In the genomic region with DNA sequence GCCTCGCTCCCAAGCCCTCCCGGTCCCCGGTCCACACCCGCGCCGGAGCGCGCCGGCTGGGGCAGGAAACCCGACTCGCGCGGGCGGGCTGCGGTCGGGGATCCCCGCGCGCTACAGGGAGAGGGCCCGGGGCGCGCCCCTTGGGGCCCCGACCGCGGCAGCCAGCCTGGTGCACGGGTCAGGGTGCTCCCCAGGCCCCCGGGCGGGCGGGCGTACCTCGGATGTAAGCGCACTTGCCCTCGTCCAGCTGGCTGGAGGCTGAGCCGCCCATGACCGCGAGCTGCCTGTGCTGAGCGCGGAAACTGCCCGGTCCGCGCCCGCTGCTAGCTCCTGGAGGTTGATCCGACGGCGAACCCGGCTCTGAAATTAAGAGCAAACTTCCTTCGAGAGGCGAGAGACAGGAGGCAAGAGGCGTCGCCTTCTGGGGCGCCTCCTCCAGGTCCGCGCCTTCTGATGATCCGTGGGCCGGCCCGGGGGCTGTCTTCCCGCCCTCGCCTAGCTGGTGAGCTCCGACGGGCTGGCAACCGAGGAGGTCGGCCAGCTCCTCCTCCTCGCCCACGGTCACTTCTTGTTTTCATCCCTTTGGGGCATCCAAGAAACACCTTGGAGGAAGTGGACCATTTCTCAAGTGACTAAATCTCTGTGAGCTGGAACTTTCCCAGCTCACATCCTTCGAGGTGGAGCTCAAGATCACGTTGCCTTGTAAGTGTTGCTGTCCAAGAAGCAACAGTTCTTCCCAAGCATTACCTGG, we compare ENCODE assay signal across 1 cellular context.
TF ChIP-seq lines count a peak whose summit lies in the region.

A gene with protein sequence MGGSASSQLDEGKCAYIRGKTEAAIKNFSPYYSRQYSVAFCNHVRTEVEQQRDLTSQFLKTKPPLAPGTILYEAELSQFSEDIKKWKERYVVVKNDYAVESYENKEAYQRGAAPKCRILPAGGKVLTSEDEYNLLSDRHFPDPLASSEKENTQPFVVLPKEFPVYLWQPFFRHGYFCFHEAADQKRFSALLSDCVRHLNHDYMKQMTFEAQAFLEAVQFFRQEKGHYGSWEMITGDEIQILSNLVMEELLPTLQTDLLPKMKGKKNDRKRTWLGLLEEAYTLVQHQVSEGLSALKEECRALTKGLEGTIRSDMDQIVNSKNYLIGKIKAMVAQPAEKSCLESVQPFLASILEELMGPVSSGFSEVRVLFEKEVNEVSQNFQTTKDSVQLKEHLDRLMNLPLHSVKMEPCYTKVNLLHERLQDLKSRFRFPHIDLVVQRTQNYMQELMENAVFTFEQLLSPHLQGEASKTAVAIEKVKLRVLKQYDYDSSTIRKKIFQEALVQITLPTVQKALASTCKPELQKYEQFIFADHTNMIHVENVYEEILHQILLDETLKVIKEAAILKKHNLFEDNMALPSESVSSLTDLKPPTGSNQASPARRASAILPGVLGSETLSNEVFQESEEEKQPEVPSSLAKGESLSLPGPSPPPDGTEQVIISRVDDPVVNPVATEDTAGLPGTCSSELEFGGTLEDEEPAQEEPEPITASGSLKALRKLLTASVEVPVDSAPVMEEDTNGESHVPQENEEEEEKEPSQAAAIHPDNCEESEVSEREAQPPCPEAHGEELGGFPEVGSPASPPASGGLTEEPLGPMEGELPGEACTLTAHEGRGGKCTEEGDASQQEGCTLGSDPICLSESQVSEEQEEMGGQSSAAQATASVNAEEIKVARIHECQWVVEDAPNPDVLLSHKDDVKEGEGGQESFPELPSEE (minus strand): TSS at position 423 of the 751 bp plus-strand sequence. CDS start 152 bp downstream, at position 271.

TF ChIP-seq in K562, 482 proteins besides CTCF, POLR2A, EP300 and RAD21 (continued from another document and continues in another):
- TF ChIP-seq, protein P1, sequence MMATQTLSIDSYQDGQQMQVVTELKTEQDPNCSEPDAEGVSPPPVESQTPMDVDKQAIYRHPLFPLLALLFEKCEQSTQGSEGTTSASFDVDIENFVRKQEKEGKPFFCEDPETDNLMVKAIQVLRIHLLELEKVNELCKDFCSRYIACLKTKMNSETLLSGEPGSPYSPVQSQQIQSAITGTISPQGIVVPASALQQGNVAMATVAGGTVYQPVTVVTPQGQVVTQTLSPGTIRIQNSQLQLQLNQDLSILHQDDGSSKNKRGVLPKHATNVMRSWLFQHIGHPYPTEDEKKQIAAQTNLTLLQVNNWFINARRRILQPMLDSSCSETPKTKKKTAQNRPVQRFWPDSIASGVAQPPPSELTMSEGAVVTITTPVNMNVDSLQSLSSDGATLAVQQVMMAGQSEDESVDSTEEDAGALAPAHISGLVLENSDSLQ (IDR thresholded peaks at IDR 0.05) = no peak
- TF ChIP-seq RBFOX2 (IDR thresholded peaks at IDR 0.05; ENCODE audit: low read depth, low read length) = peak; percentile 100
- TF ChIP-seq POLR2AphosphoS2 (IDR thresholded peaks at IDR 0.05; ENCODE audit: low read length) = no peak
- TF ChIP-seq, protein P2, sequence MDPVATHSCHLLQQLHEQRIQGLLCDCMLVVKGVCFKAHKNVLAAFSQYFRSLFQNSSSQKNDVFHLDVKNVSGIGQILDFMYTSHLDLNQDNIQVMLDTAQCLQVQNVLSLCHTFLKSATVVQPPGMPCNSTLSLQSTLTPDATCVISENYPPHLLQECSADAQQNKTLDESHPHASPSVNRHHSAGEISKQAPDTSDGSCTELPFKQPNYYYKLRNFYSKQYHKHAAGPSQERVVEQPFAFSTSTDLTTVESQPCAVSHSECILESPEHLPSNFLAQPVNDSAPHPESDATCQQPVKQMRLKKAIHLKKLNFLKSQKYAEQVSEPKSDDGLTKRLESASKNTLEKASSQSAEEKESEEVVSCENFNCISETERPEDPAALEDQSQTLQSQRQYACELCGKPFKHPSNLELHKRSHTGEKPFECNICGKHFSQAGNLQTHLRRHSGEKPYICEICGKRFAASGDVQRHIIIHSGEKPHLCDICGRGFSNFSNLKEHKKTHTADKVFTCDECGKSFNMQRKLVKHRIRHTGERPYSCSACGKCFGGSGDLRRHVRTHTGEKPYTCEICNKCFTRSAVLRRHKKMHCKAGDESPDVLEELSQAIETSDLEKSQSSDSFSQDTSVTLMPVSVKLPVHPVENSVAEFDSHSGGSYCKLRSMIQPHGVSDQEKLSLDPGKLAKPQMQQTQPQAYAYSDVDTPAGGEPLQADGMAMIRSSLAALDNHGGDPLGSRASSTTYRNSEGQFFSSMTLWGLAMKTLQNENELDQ (CRISPR knock-in tag; IDR thresholded peaks at IDR 0.05; ENCODE audit: borderline replicate concordance) = no peak
- TF ChIP-seq MEIS2 (IDR thresholded peaks at IDR 0.05; ENCODE audit: partially characterized antibody) = no peak
- no peak for TF ChIP-seq SOX6 (IDR thresholded peaks at IDR 0.05)
- TF ChIP-seq ZNF699 (CRISPR knock-in tag; IDR thresholded peaks at IDR 0.05; ENCODE audit: insufficient replicate concordance) = no peak
- no peak for TF ChIP-seq HNRNPH1 (optimal IDR thresholded peaks at IDR 0.05; ENCODE audit: low read depth, low read length)
- peak; percentile 80; the same call in 1 of the 2 replicates for TF ChIP-seq NBN (IDR thresholded peaks at IDR 0.05; ENCODE audit: low read depth)
- TF ChIP-seq NONO (IDR thresholded peaks at IDR 0.05; ENCODE audit: low read depth in 2 of 2, low read length in 1 of 2) = peak; percentile 63 to 91; a peak in 3 of 4 replicates
- TF ChIP-seq, protein P3, sequence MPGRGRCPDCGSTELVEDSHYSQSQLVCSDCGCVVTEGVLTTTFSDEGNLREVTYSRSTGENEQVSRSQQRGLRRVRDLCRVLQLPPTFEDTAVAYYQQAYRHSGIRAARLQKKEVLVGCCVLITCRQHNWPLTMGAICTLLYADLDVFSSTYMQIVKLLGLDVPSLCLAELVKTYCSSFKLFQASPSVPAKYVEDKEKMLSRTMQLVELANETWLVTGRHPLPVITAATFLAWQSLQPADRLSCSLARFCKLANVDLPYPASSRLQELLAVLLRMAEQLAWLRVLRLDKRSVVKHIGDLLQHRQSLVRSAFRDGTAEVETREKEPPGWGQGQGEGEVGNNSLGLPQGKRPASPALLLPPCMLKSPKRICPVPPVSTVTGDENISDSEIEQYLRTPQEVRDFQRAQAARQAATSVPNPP (IDR thresholded peaks at IDR 0.05; ENCODE audit: borderline replicate concordance, insufficient read depth, insufficient read length) = no peak
- no peak for TF ChIP-seq ZNF75A (CRISPR knock-in tag; IDR thresholded peaks at IDR 0.05)
- TF ChIP-seq FOXK1 (CRISPR knock-in tag; IDR thresholded peaks at IDR 0.05; ENCODE audit: borderline replicate concordance) = no peak
- TF ChIP-seq, protein P4, sequence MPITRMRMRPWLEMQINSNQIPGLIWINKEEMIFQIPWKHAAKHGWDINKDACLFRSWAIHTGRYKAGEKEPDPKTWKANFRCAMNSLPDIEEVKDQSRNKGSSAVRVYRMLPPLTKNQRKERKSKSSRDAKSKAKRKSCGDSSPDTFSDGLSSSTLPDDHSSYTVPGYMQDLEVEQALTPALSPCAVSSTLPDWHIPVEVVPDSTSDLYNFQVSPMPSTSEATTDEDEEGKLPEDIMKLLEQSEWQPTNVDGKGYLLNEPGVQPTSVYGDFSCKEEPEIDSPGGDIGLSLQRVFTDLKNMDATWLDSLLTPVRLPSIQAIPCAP (CRISPR knock-in tag; IDR thresholded peaks at IDR 0.05; ENCODE audit: borderline replicate concordance) = no peak
- TF ChIP-seq POLR3A (IDR thresholded peaks at IDR 0.05; ENCODE audit: borderline replicate concordance, extremely low read depth, insufficient read depth, insufficient read length) = no peak
- no peak for TF ChIP-seq RHOXF2B (CRISPR knock-in tag; conservative IDR thresholded peaks at IDR 0.05)
- TF ChIP-seq, protein P5, sequence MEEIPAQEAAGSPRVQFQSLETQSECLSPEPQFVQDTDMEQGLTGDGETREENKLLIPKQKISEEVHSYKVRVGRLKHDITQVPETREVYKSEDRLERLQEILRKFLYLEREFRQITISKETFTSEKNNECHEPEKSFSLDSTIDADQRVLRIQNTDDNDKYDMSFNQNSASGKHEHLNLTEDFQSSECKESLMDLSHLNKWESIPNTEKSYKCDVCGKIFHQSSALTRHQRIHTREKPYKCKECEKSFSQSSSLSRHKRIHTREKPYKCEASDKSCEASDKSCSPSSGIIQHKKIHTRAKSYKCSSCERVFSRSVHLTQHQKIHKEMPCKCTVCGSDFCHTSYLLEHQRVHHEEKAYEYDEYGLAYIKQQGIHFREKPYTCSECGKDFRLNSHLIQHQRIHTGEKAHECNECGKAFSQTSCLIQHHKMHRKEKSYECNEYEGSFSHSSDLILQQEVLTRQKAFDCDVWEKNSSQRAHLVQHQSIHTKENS (CRISPR knock-in tag; IDR thresholded peaks at IDR 0.05) = no peak
- TF ChIP-seq EHMT2 (IDR thresholded peaks at IDR 0.05) = no peak
- no peak for TF ChIP-seq ZNF717 (CRISPR knock-in tag; IDR thresholded peaks at IDR 0.05)
- TF ChIP-seq NR2F6 (CRISPR knock-in tag; IDR thresholded peaks at IDR 0.05) = no peak
- TF ChIP-seq SAFB2 (IDR thresholded peaks at IDR 0.05; ENCODE audit: borderline replicate concordance, low read depth, low read length, severe bottlenecking) = no peak
- TF ChIP-seq SNRNP70 (optimal IDR thresholded peaks at IDR 0.05; ENCODE audit: low read depth, low read length) = no peak
- TF ChIP-seq PHF20 (IDR thresholded peaks at IDR 0.05; ENCODE audit: partially characterized antibody) = peak; percentile 24
- TF ChIP-seq TCF3 (CRISPR knock-in tag; IDR thresholded peaks at IDR 0.05) = no peak; the same call in 1 of the 2 replicates
- no peak for TF ChIP-seq XRCC4 (IDR thresholded peaks at IDR 0.05; ENCODE audit: extremely low read depth, insufficient read depth, insufficient read length)
- no peak for TF ChIP-seq STAT5B (CRISPR knock-in tag; IDR thresholded peaks at IDR 0.05)
- peak; percentile 96; the same call in 1 of the 2 replicates for TF ChIP-seq SRSF3 (IDR thresholded peaks at IDR 0.05; ENCODE audit: insufficient read depth, low read length)
- TF ChIP-seq KAT7 (CRISPR knock-in tag; IDR thresholded peaks at IDR 0.05; ENCODE audit: borderline replicate concordance) = peak; percentile 76; the same call in 1 of the 2 replicates
- TF ChIP-seq ZC3H4 (CRISPR knock-in tag; IDR thresholded peaks at IDR 0.05; ENCODE audit: borderline replicate concordance) = peak; percentile 97
- TF ChIP-seq BACH1 (tag; IDR thresholded peaks at IDR 0.05) = no peak
- no peak; the same call in none of the 2 replicates for TF ChIP-seq POLR2H (tag; IDR thresholded peaks at IDR 0.05; ENCODE audit: low read depth)
- TF ChIP-seq KDM5B (IDR thresholded peaks at IDR 0.05; ENCODE audit: insufficient replicate concordance, low read depth, low read length) = peak; percentile 63
- TF ChIP-seq ZNF133 (CRISPR knock-in tag; IDR thresholded peaks at IDR 0.05) = no peak
- 0 out of 4 replicates have a peak, but pooled peaks of 1 of the 2 experiments have one; percentile 20 for TF ChIP-seq ETV6 (IDR thresholded peaks at IDR 0.05; ENCODE audit: borderline replicate concordance in 1 of 2, low read depth in 2 of 2, low read length in 1 of 2)
- no peak for TF ChIP-seq ETV6 (CRISPR knock-in tag; IDR thresholded peaks at IDR 0.05; ENCODE audit: borderline replicate concordance)
- 0 out of 2 replicates have a peak, but pooled peaks have one; percentile 54 for TF ChIP-seq ZNF263 (CRISPR knock-in tag; IDR thresholded peaks at IDR 0.05; ENCODE audit: borderline replicate concordance)
- no peak for TF ChIP-seq MTF1 (CRISPR knock-in tag; IDR thresholded peaks at IDR 0.05; ENCODE audit: borderline replicate concordance)
- no peak for TF ChIP-seq NR1H2 (CRISPR knock-in tag; IDR thresholded peaks at IDR 0.05)
- TF ChIP-seq NR3C1 (CRISPR knock-in tag; IDR thresholded peaks at IDR 0.05) = 0 out of 2 replicates have a peak, but pooled peaks have one; percentile 57
- no peak for TF ChIP-seq DDX20 (tag; IDR thresholded peaks at IDR 0.05; ENCODE audit: low read depth)
- no peak for TF ChIP-seq CBFB (CRISPR knock-in tag; IDR thresholded peaks at IDR 0.05)
- no peak for TF ChIP-seq ZNF408 (CRISPR knock-in tag; IDR thresholded peaks at IDR 0.05; ENCODE audit: low read depth)
- TF ChIP-seq, protein P6, sequence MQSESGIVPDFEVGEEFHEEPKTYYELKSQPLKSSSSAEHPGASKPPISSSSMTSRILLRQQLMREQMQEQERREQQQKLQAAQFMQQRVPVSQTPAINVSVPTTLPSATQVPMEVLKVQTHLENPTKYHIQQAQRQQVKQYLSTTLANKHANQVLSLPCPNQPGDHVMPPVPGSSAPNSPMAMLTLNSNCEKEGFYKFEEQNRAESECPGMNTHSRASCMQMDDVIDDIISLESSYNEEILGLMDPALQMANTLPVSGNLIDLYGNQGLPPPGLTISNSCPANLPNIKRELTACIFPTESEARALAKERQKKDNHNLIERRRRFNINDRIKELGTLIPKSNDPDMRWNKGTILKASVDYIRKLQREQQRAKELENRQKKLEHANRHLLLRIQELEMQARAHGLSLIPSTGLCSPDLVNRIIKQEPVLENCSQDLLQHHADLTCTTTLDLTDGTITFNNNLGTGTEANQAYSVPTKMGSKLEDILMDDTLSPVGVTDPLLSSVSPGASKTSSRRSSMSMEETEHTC (IDR thresholded peaks at IDR 0.05) = no peak
- TF ChIP-seq RFX1 (IDR thresholded peaks at IDR 0.05) = no peak
- TF ChIP-seq BHLHE40 (IDR thresholded peaks at IDR 0.05; ENCODE audit: low read length) = no peak
- TF ChIP-seq, protein P7, sequence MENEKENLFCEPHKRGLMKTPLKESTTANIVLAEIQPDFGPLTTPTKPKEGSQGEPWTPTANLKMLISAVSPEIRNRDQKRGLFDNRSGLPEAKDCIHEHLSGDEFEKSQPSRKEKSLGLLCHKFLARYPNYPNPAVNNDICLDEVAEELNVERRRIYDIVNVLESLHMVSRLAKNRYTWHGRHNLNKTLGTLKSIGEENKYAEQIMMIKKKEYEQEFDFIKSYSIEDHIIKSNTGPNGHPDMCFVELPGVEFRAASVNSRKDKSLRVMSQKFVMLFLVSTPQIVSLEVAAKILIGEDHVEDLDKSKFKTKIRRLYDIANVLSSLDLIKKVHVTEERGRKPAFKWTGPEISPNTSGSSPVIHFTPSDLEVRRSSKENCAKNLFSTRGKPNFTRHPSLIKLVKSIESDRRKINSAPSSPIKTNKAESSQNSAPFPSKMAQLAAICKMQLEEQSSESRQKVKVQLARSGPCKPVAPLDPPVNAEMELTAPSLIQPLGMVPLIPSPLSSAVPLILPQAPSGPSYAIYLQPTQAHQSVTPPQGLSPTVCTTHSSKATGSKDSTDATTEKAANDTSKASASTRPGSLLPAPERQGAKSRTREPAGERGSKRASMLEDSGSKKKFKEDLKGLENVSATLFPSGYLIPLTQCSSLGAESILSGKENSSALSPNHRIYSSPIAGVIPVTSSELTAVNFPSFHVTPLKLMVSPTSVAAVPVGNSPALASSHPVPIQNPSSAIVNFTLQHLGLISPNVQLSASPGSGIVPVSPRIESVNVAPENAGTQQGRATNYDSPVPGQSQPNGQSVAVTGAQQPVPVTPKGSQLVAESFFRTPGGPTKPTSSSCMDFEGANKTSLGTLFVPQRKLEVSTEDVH (IDR thresholded peaks at IDR 0.05; ENCODE audit: low read depth, partially characterized antibody) = peak; percentile 51
- no peak for TF ChIP-seq CBFA2T3 (IDR thresholded peaks at IDR 0.05)
- TF ChIP-seq, protein P8, sequence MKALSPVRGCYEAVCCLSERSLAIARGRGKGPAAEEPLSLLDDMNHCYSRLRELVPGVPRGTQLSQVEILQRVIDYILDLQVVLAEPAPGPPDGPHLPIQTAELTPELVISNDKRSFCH (CRISPR knock-in tag; IDR thresholded peaks at IDR 0.05) = no peak
- TF ChIP-seq, protein P8 (tag; IDR thresholded peaks at IDR 0.05) = no peak
